9 cellular contexts compared by ENCODE assay signal in genomic region chr20:23086056-23086551, GRCh38. TPM values are rescaled to one million over a fixed set of nuclear protein-coding genes. Genes with fewer than 3 reads are reported as not detected.
A peak's percentile ranks its signal among the peaks of the same experiment; 100 is the strongest.
DNase-seq lines count a peak whose midpoint lies in the region; ATAC-seq and TF ChIP-seq lines count a peak whose summit lies in the region.
"Had no signal": no experiment of that assay in that cellular context is flagged by ENCODE, and none has a peak within 500 bp of the region (broad histone marks: within the 10 kb centered on the region; RNA-seq: fewer than 3 reads in every experiment).

Gene CD93 (minus strand): TSS chr20:23086324. CDS start chr20:23086192, 132 bp downstream.

- peaks cover 0 to 35% (median 16%) of the 10 kb centered on the region in 4 donors for H3K4me1 Mint-ChIP-seq in CD4-positive, CD25-positive, alpha-beta regulatory T cell

- no peak for TF ChIP-seq CTCF in cardiac fibroblast (IDR thresholded peaks at IDR 0.05; ENCODE audit: low read depth, low read length)

- H3K9me3 ChIP-seq in CD4-positive, CD25-positive, alpha-beta regulatory T cell (ENCODE audit: control insufficient read depth in 2 of 2, low read length in 2 of 2): no peaks in the 10 kb centered on the region

- no peaks in the 10 kb centered on the region for H3K36me3 Mint-ChIP-seq in CD4-positive, CD25-positive, alpha-beta regulatory T cell

- ATAC-seq in CD4-positive, CD25-positive, alpha-beta regulatory T cell (ENCODE audit: low read depth in 2 of 2): peak in 1 of 2 donors; percentile 47
- ATAC-seq in HG02610 (IDR thresholded peaks at IDR 0.05; ENCODE audit: unreplicated experiment): peak; percentile 75
- ATAC-seq in HG03196 (IDR thresholded peaks at IDR 0.05; ENCODE audit: unreplicated experiment): no peak

- peak within 1 kb of the TSS in 2 of 3 donors; percentile 38 to 94 for H3K27ac Mint-ChIP-seq in CD4-positive, CD25-positive, alpha-beta regulatory T cell

- H3K27me3 ChIP-seq in CD4-positive, CD25-positive, alpha-beta regulatory T cell (ENCODE audit: control insufficient read depth, insufficient read depth, low read length): no peaks in the 10 kb centered on the region

- H3K27me3 Mint-ChIP-seq in CD4-positive, CD25-positive, alpha-beta regulatory T cell: peaks cover 7% of the 10 kb centered on the region

- H3K4me3 Mint-ChIP-seq in CD4-positive, CD25-positive, alpha-beta regulatory T cell: peak within 1 kb of the TSS; percentile 36 to 93 (median 80)

- no peaks in the 10 kb centered on the region for H3K9me3 Mint-ChIP-seq in CD4-positive, CD25-positive, alpha-beta regulatory T cell

- peak in 1 of 3 donors; percentile 52 for DNase-seq in CD4-positive, CD25-positive, alpha-beta regulatory T cell
- DNase-seq in cardiac fibroblast (ENCODE audit: low read depth in 2 of 2): peak; percentile 61 to 67
- DNase-seq in midbrain (lab: John Stamatoyannopoulos, UW): peak; percentile 1
- no peak for DNase-seq in effector CD4-positive, alpha-beta T cell
- DNase-seq in NCI-H510A treated with DMSO at 0.1 percent for 48 hours (lab: John Stamatoyannopoulos, UW): no peak
- DNase-seq in NCI-H187 (lab: John Stamatoyannopoulos, UW): no peak

- peaks cover 11% of the 10 kb centered on the region for H3K4me1 ChIP-seq in CD4-positive, CD25-positive, alpha-beta regulatory T cell (ENCODE audit: control insufficient read depth, insufficient read depth, low read length, poor library complexity, severe bottlenecking)

- H3K27ac ChIP-seq in CD4-positive, CD25-positive, alpha-beta regulatory T cell (ENCODE audit: insufficient read depth, low read length, poor library complexity, severe bottlenecking): no peak within 1 kb of the TSS
- H3K27ac ChIP-seq: VCaP had no signal

- no peaks in the 10 kb centered on the region for H3K36me3 ChIP-seq in CD4-positive, CD25-positive, alpha-beta regulatory T cell (ENCODE audit: control insufficient read depth, insufficient read depth, low read length)

- H3K4me3 ChIP-seq in CD4-positive, CD25-positive, alpha-beta regulatory T cell (ENCODE audit: low read depth, low read length): peak within 1 kb of the TSS; percentile 26
- H3K4me3 ChIP-seq in cardiac fibroblast (replicated peaks in 1 of 2; ENCODE audit: low read depth in 2 of 2, low read length in 2 of 2): no peak within 1 kb of the TSS

RNA-seq across cellular contexts. Expression of gene CD93, which starts in this region (rescaled TPM):
- 3.3 TPM for total RNA-seq in CD4-positive, CD25-positive, alpha-beta regulatory T cell
- under 1 TPM; 0.12 to 0.33 (median 0.26) TPM for polyA plus RNA-seq in CD4-positive, CD25-positive, alpha-beta regulatory T cell

Comparison
In these comparisons a context has a peak if more than half of its experiments do, and no peak if none do; other contexts are left out.
1. DNase-seq: peak in cardiac fibroblast (2 of 2) and midbrain (single experiment); none in effector CD4-positive, alpha-beta T cell (single experiment), NCI-H510A treated with DMSO at 0.1 percent for 48 hours (single experiment) and NCI-H187 (0 of 2).